Comparison of ENCODE assay signal across 8 cellular contexts in genomic region chr14:24241829-24242443, GRCh38. TPM values are rescaled to one million over a fixed set of nuclear protein-coding genes. Genes with fewer than 3 reads are reported as not detected.
DNase-seq lines count a peak whose midpoint lies in the region; ATAC-seq lines count a peak whose summit lies in the region.

No MANE protein-coding gene starts in this region.

- peak; percentile 72 for ATAC-seq in GM19438 (IDR thresholded peaks at IDR 0.05; ENCODE audit: low read depth, unreplicated experiment)
- peak; percentile 72 for ATAC-seq in HG03521 (IDR thresholded peaks at IDR 0.05; ENCODE audit: unreplicated experiment)

- DNase-seq in COLO668 (lab: John Stamatoyannopoulos, UW; ENCODE audit: unreplicated experiment): peak; percentile 97
- peak; percentile 96 to 97 for DNase-seq in NOMO-1 (lab: John Stamatoyannopoulos, UW; ENCODE audit: unreplicated experiment in 2 of 2)
- peak; percentile 92 for DNase-seq in activated T-cell treated with anti-CD3 and anti-CD28 coated beads for 1 hour (ENCODE audit: low read depth)
- peak; percentile 60 for DNase-seq in epithelial cell of prostate (ENCODE audit: low read depth, low spot score)
- DNase-seq in mucosa of gallbladder (ENCODE audit: low spot score): peak; percentile 93
- DNase-seq in stimulated activated CD8-positive, alpha-beta memory T cell treated with anti-CD3 and anti-CD28 coated beads, Interleukin-7, amount 100 ng/mL, for 24 hours (ENCODE audit: low read depth): peak; percentile 83

- H3K27ac ChIP-seq in epithelial cell of prostate: peak overlapping the region; percentile 98

RNA-seq across cellular contexts. Expression of gene TINF2, which starts 0.5 kb away (rescaled TPM):
- total RNA-seq in mucosa of gallbladder: 61.8 TPM

RNA-seq across cellular contexts. Expression of gene GMPR2, which starts 9.2 kb away (rescaled TPM):
- 91.6 TPM for total RNA-seq in mucosa of gallbladder

RNA-seq across cellular contexts. Expression of gene NEDD8, which starts 9.8 kb away (rescaled TPM):
- total RNA-seq in mucosa of gallbladder: 121 TPM

RNA-seq across cellular contexts. Expression of gene TGM1, which starts 21.0 kb away (rescaled TPM):
- total RNA-seq in mucosa of gallbladder: 3.0 TPM

RNA-seq across cellular contexts. Expression of gene MDP1, which starts 26.1 kb away (rescaled TPM):
- 20.3 TPM for total RNA-seq in mucosa of gallbladder

Comparison
In these comparisons a context has a peak if more than half of its experiments do, and no peak if none do; other contexts are left out.
1. Peak in every context shown above with its lines: DNase-seq, ATAC-seq and H3K27ac ChIP-seq.